ENCODE assay signal across 1 cellular context in the genomic region with DNA sequence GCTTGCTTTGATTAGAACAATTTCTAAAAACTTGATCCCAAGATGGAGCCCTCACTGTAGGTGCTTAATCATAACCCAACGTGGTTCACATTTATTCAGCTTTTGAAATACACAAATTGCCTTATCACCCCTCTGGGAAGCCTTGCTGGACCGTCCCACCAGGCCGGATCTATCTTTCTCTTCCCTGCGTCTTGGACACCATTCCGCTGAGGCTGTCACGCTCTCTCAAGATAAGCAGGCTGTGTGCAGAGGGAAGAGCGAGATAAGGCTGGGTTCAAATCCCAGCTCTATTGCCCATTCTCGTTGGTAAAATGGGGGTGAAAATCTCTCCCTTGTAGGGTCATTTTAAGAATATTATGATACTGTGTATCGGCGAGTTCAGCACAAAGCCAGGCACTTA.
TF ChIP-seq lines count a peak whose summit lies in the region.

No MANE protein-coding gene starts in this region.

TF ChIP-seq in K562, 482 proteins besides CTCF, POLR2A, EP300 and RAD21 (continued from another document and continues in another):
- TF ChIP-seq, protein P1, sequence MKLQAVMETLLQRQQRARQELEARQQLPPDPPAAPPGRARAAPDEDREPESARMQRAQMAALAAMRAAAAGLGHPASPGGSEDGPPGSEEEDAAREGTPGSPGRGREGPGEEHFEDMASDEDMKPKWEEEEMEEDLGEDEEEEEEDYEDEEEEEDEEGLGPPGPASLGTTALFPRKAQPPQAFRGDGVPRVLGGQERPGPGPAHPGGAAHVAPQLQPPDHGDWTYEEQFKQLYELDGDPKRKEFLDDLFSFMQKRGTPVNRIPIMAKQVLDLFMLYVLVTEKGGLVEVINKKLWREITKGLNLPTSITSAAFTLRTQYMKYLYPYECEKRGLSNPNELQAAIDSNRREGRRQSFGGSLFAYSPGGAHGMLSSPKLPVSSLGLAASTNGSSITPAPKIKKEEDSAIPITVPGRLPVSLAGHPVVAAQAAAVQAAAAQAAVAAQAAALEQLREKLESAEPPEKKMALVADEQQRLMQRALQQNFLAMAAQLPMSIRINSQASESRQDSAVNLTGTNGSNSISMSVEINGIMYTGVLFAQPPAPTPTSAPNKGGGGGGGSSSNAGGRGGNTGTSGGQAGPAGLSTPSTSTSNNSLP (IDR thresholded peaks at IDR 0.05; ENCODE audit: borderline replicate concordance, low read depth, low read length) = no peak
- TF ChIP-seq ZNF384 (IDR thresholded peaks at IDR 0.05; ENCODE audit: low read depth, low read length) = no peak
- TF ChIP-seq, protein P2, sequence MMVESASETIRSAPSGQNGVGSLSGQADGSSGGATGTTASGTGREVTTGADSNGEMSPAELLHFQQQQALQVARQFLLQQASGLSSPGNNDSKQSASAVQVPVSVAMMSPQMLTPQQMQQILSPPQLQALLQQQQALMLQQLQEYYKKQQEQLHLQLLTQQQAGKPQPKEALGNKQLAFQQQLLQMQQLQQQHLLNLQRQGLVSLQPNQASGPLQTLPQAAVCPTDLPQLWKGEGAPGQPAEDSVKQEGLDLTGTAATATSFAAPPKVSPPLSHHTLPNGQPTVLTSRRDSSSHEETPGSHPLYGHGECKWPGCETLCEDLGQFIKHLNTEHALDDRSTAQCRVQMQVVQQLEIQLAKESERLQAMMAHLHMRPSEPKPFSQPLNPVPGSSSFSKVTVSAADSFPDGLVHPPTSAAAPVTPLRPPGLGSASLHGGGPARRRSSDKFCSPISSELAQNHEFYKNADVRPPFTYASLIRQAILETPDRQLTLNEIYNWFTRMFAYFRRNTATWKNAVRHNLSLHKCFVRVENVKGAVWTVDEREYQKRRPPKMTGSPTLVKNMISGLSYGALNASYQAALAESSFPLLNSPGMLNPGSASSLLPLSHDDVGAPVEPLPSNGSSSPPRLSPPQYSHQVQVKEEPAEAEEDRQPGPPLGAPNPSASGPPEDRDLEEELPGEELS (CRISPR knock-in tag; IDR thresholded peaks at IDR 0.05; ENCODE audit: borderline replicate concordance) = no peak
- TF ChIP-seq ZSCAN32 (CRISPR knock-in tag; IDR thresholded peaks at IDR 0.05) = no peak
- peak; percentile 83 for TF ChIP-seq TEAD4 (IDR thresholded peaks at IDR 0.05; ENCODE audit: low read length)
- TF ChIP-seq TEAD4 (CRISPR knock-in tag; IDR thresholded peaks at IDR 0.05; ENCODE audit: borderline replicate concordance) = no peak
- TF ChIP-seq ZBED1 (IDR thresholded peaks at IDR 0.05) = no peak
- 0 out of 2 replicates have a peak, but pooled peaks have one; percentile 37 for TF ChIP-seq SMAD4 (CRISPR knock-in tag; conservative IDR thresholded peaks at IDR 0.05)
- TF ChIP-seq NEUROD1 (IDR thresholded peaks at IDR 0.05; ENCODE audit: borderline replicate concordance, low read depth, low read length, partially characterized antibody) = peak; percentile 40
- TF ChIP-seq, protein P3, sequence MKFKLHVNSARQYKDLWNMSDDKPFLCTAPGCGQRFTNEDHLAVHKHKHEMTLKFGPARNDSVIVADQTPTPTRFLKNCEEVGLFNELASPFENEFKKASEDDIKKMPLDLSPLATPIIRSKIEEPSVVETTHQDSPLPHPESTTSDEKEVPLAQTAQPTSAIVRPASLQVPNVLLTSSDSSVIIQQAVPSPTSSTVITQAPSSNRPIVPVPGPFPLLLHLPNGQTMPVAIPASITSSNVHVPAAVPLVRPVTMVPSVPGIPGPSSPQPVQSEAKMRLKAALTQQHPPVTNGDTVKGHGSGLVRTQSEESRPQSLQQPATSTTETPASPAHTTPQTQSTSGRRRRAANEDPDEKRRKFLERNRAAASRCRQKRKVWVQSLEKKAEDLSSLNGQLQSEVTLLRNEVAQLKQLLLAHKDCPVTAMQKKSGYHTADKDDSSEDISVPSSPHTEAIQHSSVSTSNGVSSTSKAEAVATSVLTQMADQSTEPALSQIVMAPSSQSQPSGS (CRISPR knock-in tag; IDR thresholded peaks at IDR 0.05) = no peak
- peak; percentile 68 for TF ChIP-seq SOX6 (IDR thresholded peaks at IDR 0.05)
- TF ChIP-seq MYC (IDR thresholded peaks at IDR 0.05; ENCODE audit: low read depth, low read length) = peak; percentile 28; the same call in 1 of the 2 replicates
- TF ChIP-seq MYC (CRISPR knock-in tag; IDR thresholded peaks at IDR 0.05; ENCODE audit: borderline replicate concordance, low read depth) = no peak
- TF ChIP-seq, protein P4, sequence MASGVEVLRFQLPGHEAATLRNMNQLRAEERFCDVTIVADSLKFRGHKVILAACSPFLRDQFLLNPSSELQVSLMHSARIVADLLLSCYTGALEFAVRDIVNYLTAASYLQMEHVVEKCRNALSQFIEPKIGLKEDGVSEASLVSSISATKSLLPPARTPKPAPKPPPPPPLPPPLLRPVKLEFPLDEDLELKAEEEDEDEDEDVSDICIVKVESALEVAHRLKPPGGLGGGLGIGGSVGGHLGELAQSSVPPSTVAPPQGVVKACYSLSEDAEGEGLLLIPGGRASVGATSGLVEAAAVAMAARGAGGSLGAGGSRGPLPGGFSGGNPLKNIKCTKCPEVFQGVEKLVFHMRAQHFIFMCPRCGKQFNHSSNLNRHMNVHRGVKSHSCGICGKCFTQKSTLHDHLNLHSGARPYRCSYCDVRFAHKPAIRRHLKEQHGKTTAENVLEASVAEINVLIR (CRISPR knock-in tag; IDR thresholded peaks at IDR 0.05) = no peak
- no peak for TF ChIP-seq ZNF274 (IDR thresholded peaks at IDR 0.05; ENCODE audit: borderline replicate concordance, low read depth, low read length)
- no peak for TF ChIP-seq ZSCAN29 (IDR thresholded peaks at IDR 0.05)
- TF ChIP-seq CXXC5 (CRISPR knock-in tag; IDR thresholded peaks at IDR 0.05) = peak; percentile 56
- TF ChIP-seq KDM1A (IDR thresholded peaks at IDR 0.05) = peak; percentile 35 to 60; a peak in 3 of 4 replicates
- TF ChIP-seq, protein P5, sequence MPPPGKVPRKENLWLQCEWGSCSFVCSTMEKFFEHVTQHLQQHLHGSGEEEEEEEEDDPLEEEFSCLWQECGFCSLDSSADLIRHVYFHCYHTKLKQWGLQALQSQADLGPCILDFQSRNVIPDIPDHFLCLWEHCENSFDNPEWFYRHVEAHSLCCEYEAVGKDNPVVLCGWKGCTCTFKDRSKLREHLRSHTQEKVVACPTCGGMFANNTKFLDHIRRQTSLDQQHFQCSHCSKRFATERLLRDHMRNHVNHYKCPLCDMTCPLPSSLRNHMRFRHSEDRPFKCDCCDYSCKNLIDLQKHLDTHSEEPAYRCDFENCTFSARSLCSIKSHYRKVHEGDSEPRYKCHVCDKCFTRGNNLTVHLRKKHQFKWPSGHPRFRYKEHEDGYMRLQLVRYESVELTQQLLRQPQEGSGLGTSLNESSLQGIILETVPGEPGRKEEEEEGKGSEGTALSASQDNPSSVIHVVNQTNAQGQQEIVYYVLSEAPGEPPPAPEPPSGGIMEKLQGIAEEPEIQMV (tag; conservative IDR thresholded peaks at IDR 0.05; ENCODE audit: low read depth) = no peak
- no peak for TF ChIP-seq BDP1 (IDR thresholded peaks at IDR 0.05; ENCODE audit: insufficient read depth, insufficient read length)
- TF ChIP-seq ZNF263 (CRISPR knock-in tag; IDR thresholded peaks at IDR 0.05; ENCODE audit: borderline replicate concordance) = no peak
- TF ChIP-seq PHTF2 (CRISPR knock-in tag; IDR thresholded peaks at IDR 0.05) = no peak
- no peak for TF ChIP-seq PHF20 (IDR thresholded peaks at IDR 0.05; ENCODE audit: partially characterized antibody)
- no peak for TF ChIP-seq ZNF24 (IDR thresholded peaks at IDR 0.05)
- TF ChIP-seq, protein P6, sequence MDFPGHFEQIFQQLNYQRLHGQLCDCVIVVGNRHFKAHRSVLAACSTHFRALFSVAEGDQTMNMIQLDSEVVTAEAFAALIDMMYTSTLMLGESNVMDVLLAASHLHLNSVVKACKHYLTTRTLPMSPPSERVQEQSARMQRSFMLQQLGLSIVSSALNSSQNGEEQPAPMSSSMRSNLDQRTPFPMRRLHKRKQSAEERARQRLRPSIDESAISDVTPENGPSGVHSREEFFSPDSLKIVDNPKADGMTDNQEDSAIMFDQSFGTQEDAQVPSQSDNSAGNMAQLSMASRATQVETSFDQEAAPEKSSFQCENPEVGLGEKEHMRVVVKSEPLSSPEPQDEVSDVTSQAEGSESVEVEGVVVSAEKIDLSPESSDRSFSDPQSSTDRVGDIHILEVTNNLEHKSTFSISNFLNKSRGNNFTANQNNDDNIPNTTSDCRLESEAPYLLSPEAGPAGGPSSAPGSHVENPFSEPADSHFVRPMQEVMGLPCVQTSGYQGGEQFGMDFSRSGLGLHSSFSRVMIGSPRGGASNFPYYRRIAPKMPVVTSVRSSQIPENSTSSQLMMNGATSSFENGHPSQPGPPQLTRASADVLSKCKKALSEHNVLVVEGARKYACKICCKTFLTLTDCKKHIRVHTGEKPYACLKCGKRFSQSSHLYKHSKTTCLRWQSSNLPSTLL (IDR thresholded peaks at IDR 0.05) = no peak
- TF ChIP-seq MYNN (IDR thresholded peaks at IDR 0.05) = no peak
- TF ChIP-seq MYNN (CRISPR knock-in tag; IDR thresholded peaks at IDR 0.05) = no peak
- TF ChIP-seq C11orf30 (IDR thresholded peaks at IDR 0.05; ENCODE audit: low read depth) = no peak
- no peak for TF ChIP-seq ZNF3 (CRISPR knock-in tag; IDR thresholded peaks at IDR 0.05)
- TF ChIP-seq CC2D1A (IDR thresholded peaks at IDR 0.05) = no peak
- TF ChIP-seq STAG1 (CRISPR knock-in tag; IDR thresholded peaks at IDR 0.05; ENCODE audit: borderline replicate concordance) = no peak
- TF ChIP-seq HIVEP1 (CRISPR knock-in tag; IDR thresholded peaks at IDR 0.05) = no peak
- TF ChIP-seq ARID1B (IDR thresholded peaks at IDR 0.05) = peak; percentile 87
- TF ChIP-seq SETDB1 (IDR thresholded peaks at IDR 0.05; ENCODE audit: low read length) = no peak
- TF ChIP-seq CBX8 (IDR thresholded peaks at IDR 0.05; ENCODE audit: borderline replicate concordance, extremely low read depth, low read depth, low read length, poor library complexity, severe bottlenecking) = no peak
- TF ChIP-seq, protein P7, sequence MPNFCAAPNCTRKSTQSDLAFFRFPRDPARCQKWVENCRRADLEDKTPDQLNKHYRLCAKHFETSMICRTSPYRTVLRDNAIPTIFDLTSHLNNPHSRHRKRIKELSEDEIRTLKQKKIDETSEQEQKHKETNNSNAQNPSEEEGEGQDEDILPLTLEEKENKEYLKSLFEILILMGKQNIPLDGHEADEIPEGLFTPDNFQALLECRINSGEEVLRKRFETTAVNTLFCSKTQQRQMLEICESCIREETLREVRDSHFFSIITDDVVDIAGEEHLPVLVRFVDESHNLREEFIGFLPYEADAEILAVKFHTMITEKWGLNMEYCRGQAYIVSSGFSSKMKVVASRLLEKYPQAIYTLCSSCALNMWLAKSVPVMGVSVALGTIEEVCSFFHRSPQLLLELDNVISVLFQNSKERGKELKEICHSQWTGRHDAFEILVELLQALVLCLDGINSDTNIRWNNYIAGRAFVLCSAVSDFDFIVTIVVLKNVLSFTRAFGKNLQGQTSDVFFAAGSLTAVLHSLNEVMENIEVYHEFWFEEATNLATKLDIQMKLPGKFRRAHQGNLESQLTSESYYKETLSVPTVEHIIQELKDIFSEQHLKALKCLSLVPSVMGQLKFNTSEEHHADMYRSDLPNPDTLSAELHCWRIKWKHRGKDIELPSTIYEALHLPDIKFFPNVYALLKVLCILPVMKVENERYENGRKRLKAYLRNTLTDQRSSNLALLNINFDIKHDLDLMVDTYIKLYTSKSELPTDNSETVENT (CRISPR knock-in tag; IDR thresholded peaks at IDR 0.05) = no peak
- TF ChIP-seq, protein P8, sequence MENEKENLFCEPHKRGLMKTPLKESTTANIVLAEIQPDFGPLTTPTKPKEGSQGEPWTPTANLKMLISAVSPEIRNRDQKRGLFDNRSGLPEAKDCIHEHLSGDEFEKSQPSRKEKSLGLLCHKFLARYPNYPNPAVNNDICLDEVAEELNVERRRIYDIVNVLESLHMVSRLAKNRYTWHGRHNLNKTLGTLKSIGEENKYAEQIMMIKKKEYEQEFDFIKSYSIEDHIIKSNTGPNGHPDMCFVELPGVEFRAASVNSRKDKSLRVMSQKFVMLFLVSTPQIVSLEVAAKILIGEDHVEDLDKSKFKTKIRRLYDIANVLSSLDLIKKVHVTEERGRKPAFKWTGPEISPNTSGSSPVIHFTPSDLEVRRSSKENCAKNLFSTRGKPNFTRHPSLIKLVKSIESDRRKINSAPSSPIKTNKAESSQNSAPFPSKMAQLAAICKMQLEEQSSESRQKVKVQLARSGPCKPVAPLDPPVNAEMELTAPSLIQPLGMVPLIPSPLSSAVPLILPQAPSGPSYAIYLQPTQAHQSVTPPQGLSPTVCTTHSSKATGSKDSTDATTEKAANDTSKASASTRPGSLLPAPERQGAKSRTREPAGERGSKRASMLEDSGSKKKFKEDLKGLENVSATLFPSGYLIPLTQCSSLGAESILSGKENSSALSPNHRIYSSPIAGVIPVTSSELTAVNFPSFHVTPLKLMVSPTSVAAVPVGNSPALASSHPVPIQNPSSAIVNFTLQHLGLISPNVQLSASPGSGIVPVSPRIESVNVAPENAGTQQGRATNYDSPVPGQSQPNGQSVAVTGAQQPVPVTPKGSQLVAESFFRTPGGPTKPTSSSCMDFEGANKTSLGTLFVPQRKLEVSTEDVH (IDR thresholded peaks at IDR 0.05; ENCODE audit: low read depth, partially characterized antibody) = no peak
- no peak for TF ChIP-seq ESRRB (CRISPR knock-in tag; IDR thresholded peaks at IDR 0.05; ENCODE audit: borderline replicate concordance)
- TF ChIP-seq MAZ (CRISPR knock-in tag; conservative IDR thresholded peaks at IDR 0.05 in 1 of 2, IDR thresholded peaks at IDR 0.05 in 1 of 2) = no peak
- TF ChIP-seq NBN (IDR thresholded peaks at IDR 0.05; ENCODE audit: low read depth) = no peak
- no peak for TF ChIP-seq NR4A1 (CRISPR knock-in tag; IDR thresholded peaks at IDR 0.05)
- 0 out of 2 replicates have a peak, but pooled peaks have one; percentile 20 for TF ChIP-seq NR4A1 (tag; IDR thresholded peaks at IDR 0.05)
- peak; percentile 64; the same call in 1 of the 2 replicates for TF ChIP-seq DPF2 (IDR thresholded peaks at IDR 0.05)
- TF ChIP-seq ZNF316 (IDR thresholded peaks at IDR 0.05) = no peak
- TF ChIP-seq, protein P9, sequence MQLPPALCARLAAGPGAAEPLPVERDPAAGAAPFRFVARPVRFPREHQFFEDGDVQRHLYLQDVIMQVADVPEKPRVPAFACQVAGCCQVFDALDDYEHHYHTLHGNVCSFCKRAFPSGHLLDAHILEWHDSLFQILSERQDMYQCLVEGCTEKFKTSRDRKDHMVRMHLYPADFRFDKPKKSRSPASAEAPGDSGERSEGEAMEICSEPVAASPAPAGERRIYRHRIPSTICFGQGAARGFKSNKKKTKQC (CRISPR knock-in tag; IDR thresholded peaks at IDR 0.05) = no peak
- no peak for TF ChIP-seq NRF1 (conservative IDR thresholded peaks at IDR 0.05 in 1 of 2, IDR thresholded peaks at IDR 0.05 in 1 of 2)
- peak; percentile 66; the same call in 1 of the 2 replicates for TF ChIP-seq ETV5 (CRISPR knock-in tag; IDR thresholded peaks at IDR 0.05; ENCODE audit: low read depth)
- no peak for TF ChIP-seq MEF2A (IDR thresholded peaks at IDR 0.05; ENCODE audit: control insufficient read depth, low read depth, low read length)
- TF ChIP-seq ZFP36 (IDR thresholded peaks at IDR 0.05; ENCODE audit: low read depth, low read length, partially characterized antibody) = no peak
- TF ChIP-seq PRPF4 (IDR thresholded peaks at IDR 0.05; ENCODE audit: insufficient read depth, low read depth, low read length, poor library complexity, severe bottlenecking) = no peak
- no peak for TF ChIP-seq SAFB2 (IDR thresholded peaks at IDR 0.05; ENCODE audit: borderline replicate concordance, low read depth, low read length, severe bottlenecking)
- no peak for TF ChIP-seq SP1 (CRISPR knock-in tag; IDR thresholded peaks at IDR 0.05)
- peak; percentile 28; the same call in 1 of the 2 replicates for TF ChIP-seq CTBP1 (IDR thresholded peaks at IDR 0.05; ENCODE audit: borderline replicate concordance)
- no peak for TF ChIP-seq CBX5 (IDR thresholded peaks at IDR 0.05; ENCODE audit: borderline replicate concordance, low read depth)
- TF ChIP-seq ZNF347 (CRISPR knock-in tag; IDR thresholded peaks at IDR 0.05; ENCODE audit: low read depth) = no peak
- no peak for TF ChIP-seq ELF1 (tag; IDR thresholded peaks at IDR 0.05)
- TF ChIP-seq NONO (IDR thresholded peaks at IDR 0.05; ENCODE audit: low read depth in 2 of 2, low read length in 1 of 2) = no peak
